8 cellular contexts compared by ENCODE assay signal in the genomic region with DNA sequence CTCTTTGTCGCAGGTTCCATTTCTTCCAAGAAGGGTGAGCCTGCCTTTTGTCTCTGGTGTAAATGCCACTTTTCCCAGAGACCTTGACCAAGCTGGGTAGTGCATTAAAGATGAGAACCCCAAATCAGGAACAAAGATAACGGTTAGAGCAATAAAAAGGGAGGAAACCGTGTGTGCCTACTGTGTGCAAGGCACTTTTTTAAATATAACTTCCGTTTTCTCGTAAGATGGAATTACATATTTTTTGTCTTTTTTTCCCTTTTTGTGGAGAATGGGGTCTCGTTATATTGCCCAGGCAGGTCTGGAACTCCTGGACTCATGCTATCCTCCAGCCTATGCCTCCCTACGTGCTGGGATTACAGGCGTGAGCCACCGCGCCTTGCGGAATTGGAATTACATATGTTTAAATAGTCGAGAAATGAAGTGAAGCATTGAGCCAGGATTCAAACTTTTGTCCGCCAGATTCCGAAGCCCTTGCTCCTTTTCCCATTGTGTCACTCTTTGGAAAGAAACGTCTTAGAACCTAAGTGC. TPM values are rescaled to one million over a fixed set of nuclear protein-coding genes. Genes with fewer than 3 reads are reported as not detected.
A peak's percentile ranks its signal among the peaks of the same experiment; 100 is the strongest.
DNase-seq lines count a peak whose midpoint lies in the region; ATAC-seq, FAIRE-seq and TF ChIP-seq lines count a peak whose summit lies in the region.

No MANE protein-coding gene starts in this region.

- H3K27me3 Mint-ChIP-seq in brain (peaks cover 19% of the 10 kb centered on the region), mesothelial cell of epicardium (ENCODE audit: low read depth) (no peaks in the 10 kb centered on the region)

- no peak for DNase-seq in heart left ventricle
- no peak for DNase-seq in Right ventricle myocardium inferior (ENCODE audit: missing footprints)
- no peak for DNase-seq in mesothelial cell of epicardium (ENCODE audit: low spot score in 2 of 2, unreplicated experiment in 2 of 2)
- DNase-seq in head of caudate nucleus, result no peak
- DNase-seq in GM12891 (ENCODE audit: insufficient read length, low spot score), result no peak

- peaks cover 0 to 17% (median 8%) of the 10 kb centered on the region in 9 donors for H3K36me3 ChIP-seq in heart left ventricle

- peaks cover 8 to 51% (median 41%) of the 10 kb centered on the region in 12 donors for H3K4me1 ChIP-seq in heart left ventricle

- ATAC-seq in heart left ventricle, result no peak
- ATAC-seq in Right ventricle myocardium inferior, result no peak
- no peak for ATAC-seq in HG02623 (IDR thresholded peaks at IDR 0.05; ENCODE audit: unreplicated experiment)
- no peak for ATAC-seq in HG02840 (IDR thresholded peaks at IDR 0.05; ENCODE audit: low FRiP score, unreplicated experiment)

- peak overlapping the region in 10 of 12 donors; percentile 57 to 97 (median 66) for H3K4me3 ChIP-seq in heart left ventricle

- H3K36me3 Mint-ChIP-seq in brain (peaks cover 5% of the 10 kb centered on the region), mesothelial cell of epicardium (peaks cover 4% of the 10 kb centered on the region)

- FAIRE-seq in GM12891 (lab: Jason Lieb, UNC), result no peak

- no peaks in the 10 kb centered on the region for H3K9me3 Mint-ChIP-seq in brain
- no peaks in the 10 kb centered on the region for H3K9me3 Mint-ChIP-seq in mesothelial cell of epicardium

- 23 to 27% (median 25%) methylated on average over 15 of the region's 15 CpGs for WGBS in heart left ventricle, 4 donors

- H3K4me3 Mint-ChIP-seq in brain, result peak overlapping the region; percentile 88 to 98 (median 91)
- H3K4me3 Mint-ChIP-seq in mesothelial cell of epicardium, result peak overlapping the region; percentile 77

- H3K27ac Mint-ChIP-seq in brain (peak overlapping the region; percentile 96 to 100 (median 99)), mesothelial cell of epicardium (peak overlapping the region; percentile 95)

- H3K27ac ChIP-seq in heart left ventricle, result peak overlapping the region; percentile 19 to 98 (median 86)

- intact Hi-C loops in heart left ventricle (cut with DNase I), result loop anchor here in 9 of 10 donors (1.0 to 10.0 kb wide), 11 partner anchors 30 to 241 kb away; partner anchors contain the start of genes ANKRD52 (in 6 of the 9), ZC3H10 (in 6 of the 9), CS (in 1 of the 9) and ESYT1 (in 1 of the 9)
- intact Hi-C loops in Right ventricle myocardium inferior (cut with DNase I), result loop anchor here (1.0 to 5.0 kb wide), 4 partner anchors 30 to 104 kb away; partner anchors contain the start of genes ANKRD52 and CS
- intact Hi-C loops in head of caudate nucleus (cut with DNase I), result loop anchor here (2.0 to 5.0 kb wide), 3 partner anchors 33 to 96 kb away; partner anchors contain the start of genes ANKRD52 and ESYT1

- TF ChIP-seq POLR2A in heart left ventricle (IDR thresholded peaks at IDR 0.05) (no peak), GM12891 (IDR thresholded peaks at IDR 0.05; ENCODE audit: low read depth, low read length) (no peak)

- no peaks in the 10 kb centered on the region for H3K9me3 ChIP-seq in heart left ventricle

- no peaks in the 10 kb centered on the region for H3K27me3 ChIP-seq in heart left ventricle

- H3K4me1 Mint-ChIP-seq in brain, result peaks cover 61% of the 10 kb centered on the region
- peaks cover 33% of the 10 kb centered on the region for H3K4me1 Mint-ChIP-seq in mesothelial cell of epicardium

- TF ChIP-seq CTCF in heart left ventricle (IDR thresholded peaks at IDR 0.05) (no peak), brain (conservative IDR thresholded peaks at IDR 0.05) (no peak), mesothelial cell of epicardium (IDR thresholded peaks at IDR 0.05; ENCODE audit: unreplicated experiment) (no peak)

TF ChIP-seq in GM12891, 5 proteins besides CTCF, POLR2A, EP300 and RAD21:
- no peak for TF ChIP-seq POU2F2 (IDR thresholded peaks at IDR 0.05; ENCODE audit: low read depth, low read length)

RNA-seq across cellular contexts. Expression of gene NABP2, which starts 0.5 kb away (rescaled TPM):
- 10 to 100 TPM; 18.0 to 27.4 (median 20.7) TPM for total RNA-seq in heart left ventricle
- 10 to 100 TPM; 14.8 to 30.1 TPM for polyA plus RNA-seq in heart left ventricle
- 22.2 TPM for total RNA-seq in Right ventricle myocardium inferior
- 85.2 TPM for polyA plus RNA-seq in brain (ENCODE audit: insufficient read depth, low read depth, low replicate concordance)
- 23.5 to 24.4 TPM (median 23.7 TPM) in 3 replicates for total RNA-seq in mesothelial cell of epicardium
- 39.2 TPM for polyA plus RNA-seq in GM12891 (2012; ENCODE audit: low read depth, missing spikeins)

RNA-seq across cellular contexts. Expression of gene RNF41, which starts 1.9 kb away (rescaled TPM):
- 10 to 100 TPM; 41.7 to 84.0 (median 53.3) TPM for total RNA-seq in heart left ventricle
- 10 to 100 TPM; 10.6 to 62.4 TPM for polyA plus RNA-seq in heart left ventricle
- total RNA-seq in Right ventricle myocardium inferior, result 53.8 TPM
- polyA plus RNA-seq in brain (ENCODE audit: insufficient read depth, low read depth, low replicate concordance), result 62.5 TPM
- 47.1 to 49.6 TPM (median 48.1 TPM) in 3 replicates for total RNA-seq in mesothelial cell of epicardium
- polyA plus RNA-seq in GM12891 (2012; ENCODE audit: low read depth, missing spikeins), result 14.9 TPM

RNA-seq across cellular contexts. Expression of gene SLC39A5, which starts 6.2 kb away (rescaled TPM):
- total RNA-seq in heart left ventricle (not detected), Right ventricle myocardium inferior (not detected), mesothelial cell of epicardium (0.76 to 1.3 TPM (median 1.1 TPM) in 3 replicates)
- polyA plus RNA-seq in heart left ventricle (under 1 TPM in 1 of 2 donors, not detected in 1; 0.12 TPM), brain (ENCODE audit: insufficient read depth, low read depth, low replicate concordance) (not detected)
- polyA plus RNA-seq in GM12891 (2012; ENCODE audit: low read depth, missing spikeins), result 0.24 TPM

RNA-seq across cellular contexts. Expression of gene SMARCC2, which starts 34.4 kb away (rescaled TPM):
- total RNA-seq in heart left ventricle (10 to 100 TPM; 48.6 to 83.5 (median 66.2) TPM), Right ventricle myocardium inferior (68.8 TPM), mesothelial cell of epicardium (158 to 177 TPM (median 171 TPM) in 3 replicates)
- polyA plus RNA-seq in heart left ventricle (10 to 100 TPM; 21.4 to 27.6 TPM), brain (ENCODE audit: insufficient read depth, low read depth, low replicate concordance) (113 TPM)
- polyA plus RNA-seq in GM12891 (2012; ENCODE audit: low read depth, missing spikeins), result 35.4 TPM

RNA-seq across cellular contexts. Expression of gene ANKRD52, which starts 34.5 kb away (rescaled TPM):
- total RNA-seq in heart left ventricle (10 to 100 TPM; 19.3 to 40.6 (median 28.0) TPM), Right ventricle myocardium inferior (23.9 TPM), mesothelial cell of epicardium (60.7 to 63.2 TPM (median 63.1 TPM) in 3 replicates)
- polyA plus RNA-seq in heart left ventricle (10 to 100 TPM; 12.2 to 36.7 TPM), brain (ENCODE audit: insufficient read depth, low read depth, low replicate concordance) (10.5 TPM)
- polyA plus RNA-seq in GM12891 (2012; ENCODE audit: low read depth, missing spikeins), result 14.7 TPM
